ENCODE assay signal across 9 cellular contexts in genomic region chr3:13548696-13549512, GRCh38. TPM values are rescaled to one million over a fixed set of nuclear protein-coding genes. Genes with fewer than 3 reads are reported as not detected.
DNase-seq lines count a peak whose midpoint lies in the region; ATAC-seq and TF ChIP-seq lines count a peak whose summit lies in the region.
"Had no signal": no experiment of that assay in that cellular context is flagged by ENCODE, and none has a peak within 500 bp of the region (broad histone marks: within the 10 kb centered on the region; RNA-seq: fewer than 3 reads in every experiment).

FBLN2 (plus strand) TSS chr3:13549125; CDS start chr3:13570356, 21,231 bp downstream.

- H2BK15ac ChIP-seq in mesendoderm (replicated peaks; ENCODE audit: low read depth): no peak within 1 kb of the TSS

- H3K36me3 Mint-ChIP-seq in CD4-positive, alpha-beta T cell (ENCODE audit: low read depth): no peaks in the 10 kb centered on the region

- H2BK120ac ChIP-seq in mesendoderm (ENCODE audit: low read depth, low read length): no peak within 1 kb of the TSS

- peaks cover 28% of the 10 kb centered on the region for H3K4me1 Mint-ChIP-seq in CD4-positive, alpha-beta T cell (ENCODE audit: low read depth)

- peaks cover 31% of the 10 kb centered on the region for H3K27me3 ChIP-seq in CD4-positive, alpha-beta T cell (ENCODE audit: control insufficient read depth, insufficient read depth, low read length)
- peaks cover 25% of the 10 kb centered on the region for H3K27me3 ChIP-seq in ectodermal cell (ENCODE audit: control insufficient read depth, insufficient read depth, low read length, poor library complexity, severe bottlenecking)
- no peaks in the 10 kb centered on the region for H3K27me3 ChIP-seq in mesendoderm (ENCODE audit: insufficient read depth, low read length, poor library complexity)
- no peaks in the 10 kb centered on the region for H3K27me3 ChIP-seq in uterus

- peak within 1 kb of the TSS; percentile 76 for H3K9ac ChIP-seq in mesendoderm (ENCODE audit: low read length)

- peak; percentile 20 to 49 for TF ChIP-seq POLR2A in uterus (IDR thresholded peaks at IDR 0.05)

- no peak within 1 kb of the TSS for H3K27ac ChIP-seq in CD4-positive, alpha-beta T cell (ENCODE audit: low read depth, low read length)
- no peak within 1 kb of the TSS for H3K27ac ChIP-seq in ectodermal cell (ENCODE audit: insufficient read depth, low read depth, low read length, poor library complexity, severe bottlenecking)
- H3K27ac ChIP-seq in mesendoderm (ENCODE audit: low read depth, low read length): no peak within 1 kb of the TSS
- peak within 1 kb of the TSS; percentile 64 to 68 for H3K27ac ChIP-seq in uterus
- H3K27ac ChIP-seq: epithelial cell of prostate had no signal

- H2AK5ac ChIP-seq in mesendoderm (ENCODE audit: low read length): peak within 1 kb of the TSS; percentile 97

- CTCF ChIA-PET in CD4-positive, alpha-beta T cell (lab: Charles Lee): no interaction called here

- H3K9me3 Mint-ChIP-seq in CD4-positive, alpha-beta T cell: no peaks in the 10 kb centered on the region

- WGBS in ectodermal cell, 2 experiments: 5 to 6% methylated on average over 103 of the region's 103 CpGs
- no CpG with 5 or more reads among the region's 103 CpGs for WGBS in mesendoderm (ENCODE audit: extremely low coverage, insufficient coverage, low lambda C conversion rate)

- no peak within 1 kb of the TSS for H4K5ac ChIP-seq in mesendoderm (ENCODE audit: low read length)

- no peaks in the 10 kb centered on the region for H3K79me1 ChIP-seq in mesendoderm (ENCODE audit: low read length)

- H3K56ac ChIP-seq in mesendoderm (ENCODE audit: low read length): peak within 1 kb of the TSS; percentile 89

- H3K4me2 ChIP-seq in mesendoderm (ENCODE audit: low read length): peak within 1 kb of the TSS; percentile 26

- peak within 1 kb of the TSS; percentile 62 for H3K18ac ChIP-seq in mesendoderm (ENCODE audit: low read length)

- no peaks in the 10 kb centered on the region for H3K79me2 ChIP-seq in mesendoderm (ENCODE audit: control insufficient read depth, insufficient read depth, low read length)

- peak within 1 kb of the TSS; percentile 27 for H2BK5ac ChIP-seq in mesendoderm (ENCODE audit: low read length)

- H3K36me3 ChIP-seq in ectodermal cell (ENCODE audit: control insufficient read depth, insufficient read depth, low read length) (no peaks in the 10 kb centered on the region), mesendoderm (ENCODE audit: control insufficient read depth, insufficient read depth, low read length) (no peaks in the 10 kb centered on the region), uterus (no peaks in the 10 kb centered on the region)

- no peak within 1 kb of the TSS for H3K23ac ChIP-seq in mesendoderm (ENCODE audit: low read length)

- peak in 2 of 10 experiments; percentile 22 to 41 for DNase-seq in CD4-positive, alpha-beta T cell
- DNase-seq in NCI-H510A (lab: John Stamatoyannopoulos, UW) (peak; percentile 30), mesendoderm (peak; percentile 78), uterus (peak in 1 of 2 donors; percentile 63), glomerular visceral epithelial cell (ENCODE audit: extremely low spot score) (no peak)

- ATAC-seq in CD4-positive, alpha-beta T cell (ENCODE audit: poor library complexity): peak; percentile 28
- ATAC-seq in GM18502 (IDR thresholded peaks at IDR 0.05; ENCODE audit: poor library complexity, unreplicated experiment) (no peak), HG03571 (IDR thresholded peaks at IDR 0.05; ENCODE audit: unreplicated experiment) (no peak)

- H3K4ac ChIP-seq in mesendoderm (ENCODE audit: low read depth, low read length): peak within 1 kb of the TSS; percentile 63

- no peak for TF ChIP-seq CTCF in CD4-positive, alpha-beta T cell (IDR thresholded peaks at IDR 0.05)
- TF ChIP-seq CTCF in uterus (IDR thresholded peaks at IDR 0.05): no peak

- H3K9me3 ChIP-seq in CD4-positive, alpha-beta T cell (ENCODE audit: control insufficient read depth, low read length): no peaks in the 10 kb centered on the region
- no peaks in the 10 kb centered on the region for H3K9me3 ChIP-seq in ectodermal cell (ENCODE audit: control insufficient read depth, low read length)
- H3K9me3 ChIP-seq in uterus: no peaks in the 10 kb centered on the region

- peaks cover 63% of the 10 kb centered on the region for H3K27me3 Mint-ChIP-seq in CD4-positive, alpha-beta T cell

- intact Hi-C loops in CD4-positive, alpha-beta T cell (cut with DNase I, micrococcal nuclease): no loop called here
- intact Hi-C loops in uterus (cut with DNase I; ENCODE audit: low total_unique reads): no loop called here

- POLR2A ChIA-PET in CD4-positive, alpha-beta T cell (lab: Charles Lee): no interaction called here

- peak within 1 kb of the TSS; percentile 77 for H3K4me3 Mint-ChIP-seq in CD4-positive, alpha-beta T cell

- H3K27ac Mint-ChIP-seq in CD4-positive, alpha-beta T cell: no peak within 1 kb of the TSS

- no peak within 1 kb of the TSS for H4K8ac ChIP-seq in mesendoderm (ENCODE audit: low read depth, low read length)

- H3K4me1 ChIP-seq in ectodermal cell (ENCODE audit: control insufficient read depth, insufficient read depth, low read length): peaks cover 11% of the 10 kb centered on the region
- peaks cover 26% of the 10 kb centered on the region for H3K4me1 ChIP-seq in mesendoderm (ENCODE audit: control insufficient read depth, low read depth, low read length)
- peaks cover 0 to 4% of the 10 kb centered on the region in 2 donors for H3K4me1 ChIP-seq in uterus

- H3K4me3 ChIP-seq in ectodermal cell (ENCODE audit: insufficient read depth, low read depth, low read length): peak within 1 kb of the TSS; percentile 31
- peak within 1 kb of the TSS; percentile 30 for H3K4me3 ChIP-seq in mesendoderm (ENCODE audit: low read length)
- peak within 1 kb of the TSS; percentile 21 to 36 for H3K4me3 ChIP-seq in uterus

RNA-seq across cellular contexts. Expression of gene FBLN2, which starts in this region (rescaled TPM):
- total RNA-seq in CD4-positive, alpha-beta T cell: under 1 TPM; 0.19 to 0.25 TPM
- polyA plus RNA-seq in ectodermal cell (2013, experiment 1 of 4): 16.2 TPM
- polyA plus RNA-seq in ectodermal cell (2013, experiment 2 of 4): 14.7 TPM
- 13.7 TPM for polyA plus RNA-seq in ectodermal cell (2013, experiment 3 of 4)
- polyA plus RNA-seq in ectodermal cell (2013, experiment 4 of 4): 16.0 TPM
- 5.7 TPM for polyA plus RNA-seq in mesendoderm (2013, experiment 1 of 2)
- polyA plus RNA-seq in mesendoderm (2013, experiment 2 of 2): 5.4 TPM
- 100 to 1,000 TPM in 1 of 4 donors, 10 to 100 TPM in 3; 39.2 to 217 (median 48.6) TPM for total RNA-seq in uterus

Comparison
In these comparisons a context has a peak if more than half of its experiments do, and no peak if none do; other contexts are left out.
1. RNA of gene FBLN2 (total RNA-seq): 39.2 to 217 TPM in uterus; 0.19 to 0.25 TPM in CD4-positive, alpha-beta T cell; every median in the first group is over 10 times any median in the second.
2. Peak in ATAC-seq in CD4-positive, alpha-beta T cell; RNA of the gene not detected or under 1 TPM.
3. H3K27ac ChIP-seq: peak in uterus (2 of 2); none in CD4-positive, alpha-beta T cell (single experiment), ectodermal cell (single experiment) and mesendoderm (single experiment).
4. Peak in every context shown above with its lines, with median percentiles within 50 percentile points of each other: H3K4me3 ChIP-seq.